In the genomic region with DNA sequence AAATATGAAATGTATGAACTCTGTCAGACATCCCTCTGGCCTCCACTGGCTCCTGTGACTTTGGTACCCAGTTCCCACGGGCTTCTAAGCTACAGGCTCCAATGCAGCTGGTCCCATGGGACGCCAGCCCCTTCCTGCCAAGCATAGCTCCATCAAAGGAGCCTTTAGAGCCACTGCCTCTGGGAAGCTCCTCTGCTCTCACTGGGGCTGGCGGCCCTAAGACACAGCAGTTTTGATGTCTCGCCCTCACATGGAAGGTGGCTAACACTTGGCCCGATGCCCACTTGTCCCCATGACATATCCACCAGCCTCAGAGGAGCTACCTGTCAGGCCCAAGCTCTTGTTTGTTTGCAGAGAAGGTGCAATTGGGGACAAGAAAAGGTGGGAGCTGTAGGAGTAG, we compare ENCODE assay signal across 20 cellular contexts.
"Had no signal": no experiment of that assay in that cellular context is flagged by ENCODE, and none has a peak within 500 bp of the region (broad histone marks: within the 10 kb centered on the region; RNA-seq: fewer than 3 reads in every experiment).

No MANE protein-coding gene starts in this region.

- H3K36me3 ChIP-seq: SJSA1 had no signal

- H3K9me3 ChIP-seq: SJSA1 had no signal

- DNase-seq: IMR-90, Kasumi-1, MM.1S, NCI-H1092 treated with DMSO at 0.1 percent for 48 hours, NCI-H1417, NCI-H1436 treated with DMSO at 0.1 percent for 48 hours, NCI-H1694, NCI-H187 treated with DMSO at 0.1 percent for 48 hours, NCI-H2029 treated with DMSO at 0.1 percent for 48 hours, NCI-H2107, NCI-H2227 treated with DMSO at 0.1 percent for 48 hours, NCI-H524, NCI-H526 treated with DMSO at 0.1 percent for 48 hours, NCI-H774, RPMI8226, SHP77 treated with DMSO at 0.1 percent for 48 hours had no signal

- H3K27me3 ChIP-seq: SJSA1 had no signal

- H3K4me3 ChIP-seq: SJSA1, SK-N-MC had no signal

- ATAC-seq: HepG2 had no signal

- H3K4me1 ChIP-seq: SJSA1 had no signal

- H3K27ac ChIP-seq: KMS-11, SJSA1, SK-N-MC had no signal
